13 cellular contexts compared by ENCODE assay signal in genomic region chr9:95138474-95138873, GRCh38.
DNase-seq lines count a peak whose midpoint lies in the region; ATAC-seq, FAIRE-seq and TF ChIP-seq lines count a peak whose summit lies in the region.
"Had no signal": no experiment of that assay in that cellular context is flagged by ENCODE, and none has a peak within 500 bp of the region (broad histone marks: within the 10 kb centered on the region; RNA-seq: fewer than 3 reads in every experiment).

No MANE protein-coding gene starts in this region.

- no peaks in the 10 kb centered on the region for H3K79me2 ChIP-seq in endothelial cell of umbilical vein (ENCODE audit: control insufficient read depth, insufficient read depth, low read length)

- H4K20me1 ChIP-seq in endothelial cell of umbilical vein (replicated peaks; ENCODE audit: control insufficient read depth, extremely low read depth, insufficient read depth, low read length), result no peaks in the 10 kb centered on the region

- dilution Hi-C loops in endothelial cell of umbilical vein (cut with MboI; ENCODE audit: extremely low pct_ligation_motif_present, low sequenced_read_pairs), result loop anchor here (25.0 kb wide), 1 partner anchor 476 kb away; no protein-coding TSS in a partner anchor

- H3K9me3 ChIP-seq in endothelial cell of umbilical vein (replicated peaks; ENCODE audit: control insufficient read depth, insufficient read depth, low read length), result no peaks in the 10 kb centered on the region
- H3K9me3 ChIP-seq in Peyer's patch, result no peaks in the 10 kb centered on the region

- no peak overlapping the region for H3K4me3 ChIP-seq in endothelial cell of umbilical vein (replicated peaks in 1 of 3; ENCODE audit: insufficient read depth in 1 of 3, low read depth in 1 of 3, low read length in 3 of 3)
- no peak overlapping the region for H3K4me3 ChIP-seq in Peyer's patch
- H3K4me3 ChIP-seq: coronary artery had no signal

- H3K9ac ChIP-seq in endothelial cell of umbilical vein (replicated peaks; ENCODE audit: extremely low read depth, insufficient read depth, low read length), result no peak overlapping the region

- intact Hi-C loops in Right ventricle myocardium inferior (cut with DNase I) (no loop called here), left cardiac atrium (cut with DNase I) (no loop called here), endothelial cell of umbilical vein (cut with micrococcal nuclease) (no loop called here)

- no peak for TF ChIP-seq POLR2A in endothelial cell of umbilical vein (IDR thresholded peaks at IDR 0.05; ENCODE audit: low read depth, low read length)
- TF ChIP-seq POLR2A in Peyer's patch (IDR thresholded peaks at IDR 0.05), result no peak

- DNase-seq in Right ventricle myocardium inferior (ENCODE audit: missing footprints) (peak; percentile 46), left cardiac atrium (no peak), NCI-H446 treated with DMSO at 0.1 percent for 48 hours (lab: John Stamatoyannopoulos, UW) (peak; percentile 48), endothelial cell of umbilical vein (ENCODE audit: low read depth, low spot score) (peak; percentile 9), KBM-7 (no peak), T-helper 9 cell (no peak), Peyer's patch (no peak)
- DNase-seq: activated CD8-positive, alpha-beta T cell treated with anti-CD3 and anti-CD28 coated beads for 36 hours; EL; stimulated activated CD4-positive, alpha-beta T cell treated with anti-CD3 and anti-CD28 coated beads, Interleukin-4, amount 100 ng/mL, for 24 hours; T-helper 2 cell had no signal

- no peaks in the 10 kb centered on the region for H3K9me1 ChIP-seq in endothelial cell of umbilical vein (replicated peaks; ENCODE audit: control insufficient read depth, extremely low read depth, insufficient read depth, low read length)

- POLR2A ChIA-PET in endothelial cell of umbilical vein (lab: Charles Lee), result no interaction called here

- H3K27me3 ChIP-seq in endothelial cell of umbilical vein (ENCODE audit: control insufficient read depth in 2 of 2, insufficient read depth in 2 of 2, low read length in 2 of 2), result no peaks in the 10 kb centered on the region
- H3K27me3 ChIP-seq in Peyer's patch, result no peaks in the 10 kb centered on the region

- ATAC-seq in Right ventricle myocardium inferior (no peak), left cardiac atrium (no peak), HG03521 (IDR thresholded peaks at IDR 0.05; ENCODE audit: unreplicated experiment) (no peak)
- ATAC-seq: activated CD8-positive, alpha-beta T cell treated with anti-CD3 and anti-CD28 coated beads for 36 hours had no signal

- CTCF ChIA-PET in endothelial cell of umbilical vein (lab: Charles Lee), result interaction anchor here (1.0 to 3.8 kb wide), 3 partner anchors 11 to 30 kb away, joined by 4 to 22 read pairs (median 7); no protein-coding TSS in a partner anchor

- BruUV-seq in endothelial cell of umbilical vein (replicated peaks; lab: Mats Ljungman, UMichigan), result no TSS peak

- H3K27ac ChIP-seq in endothelial cell of umbilical vein (ENCODE audit: insufficient read depth, low read depth, low read length) (no peak overlapping the region), Peyer's patch (no peak overlapping the region)
- H3K27ac ChIP-seq: coronary artery had no signal

- no peak overlapping the region for H3K4me2 ChIP-seq in endothelial cell of umbilical vein (ENCODE audit: insufficient read depth, low read length)

- in situ Hi-C loops in KBM-7 (cut with MboI; ENCODE audit: low pct_unique_long_range_greater_than_20kb, low sequenced_read_pairs), result loop anchor here (25.0 kb wide), 1 partner anchor 351 kb away; no protein-coding TSS in a partner anchor

- H3K36me3 ChIP-seq in endothelial cell of umbilical vein (ENCODE audit: control insufficient read depth in 2 of 2, extremely low read depth in 1 of 2, insufficient read depth in 2 of 2, low read length in 2 of 2) (no peaks in the 10 kb centered on the region), Peyer's patch (no peaks in the 10 kb centered on the region)

- TF ChIP-seq CTCF in endothelial cell of umbilical vein (IDR thresholded peaks at IDR 0.05; ENCODE audit: extremely low read depth in 1 of 2, insufficient read depth in 1 of 2, low read depth in 1 of 2, low read length in 2 of 2) (no peak), Peyer's patch (IDR thresholded peaks at IDR 0.05) (no peak)

- no peak overlapping the region for H2AFZ ChIP-seq in endothelial cell of umbilical vein (ENCODE audit: low read depth, low read length)

- FAIRE-seq in endothelial cell of umbilical vein (lab: Jason Lieb, UNC), result no peak

- no peaks in the 10 kb centered on the region for H3K4me1 ChIP-seq in endothelial cell of umbilical vein (ENCODE audit: control insufficient read depth, extremely low read depth, insufficient read depth, low read length)
- H3K4me1 ChIP-seq in Peyer's patch, result peaks cover 0 to 3% (median 0%) of the 10 kb centered on the region in 4 donors

TF ChIP-seq in endothelial cell of umbilical vein, 7 proteins besides CTCF, POLR2A, EP300 and RAD21:
- TF ChIP-seq FOS (IDR thresholded peaks at IDR 0.05; ENCODE audit: borderline replicate concordance, insufficient read depth, low read length) (no peak), MAX (IDR thresholded peaks at IDR 0.05; ENCODE audit: insufficient read depth, insufficient read length) (no peak), MYC (IDR thresholded peaks at IDR 0.05; ENCODE audit: low read depth, low read length) (no peak), GATA2 (IDR thresholded peaks at IDR 0.05; ENCODE audit: insufficient read depth, insufficient read length, low read depth, low read length) (no peak), JUN (IDR thresholded peaks at IDR 0.05; ENCODE audit: borderline replicate concordance, insufficient read depth, insufficient read length, low read depth) (no peak), POLR2AphosphoS5 (IDR thresholded peaks at IDR 0.05; ENCODE audit: insufficient read depth, low read depth, low read length) (no peak), EZH2 (IDR thresholded peaks at IDR 0.05; ENCODE audit: borderline replicate concordance, low read depth, low read length, severe bottlenecking) (no peak)
TF ChIP-seq in endothelial cell of umbilical vein: peak in this region for 0.

Comparison
In these comparisons a context has a peak if more than half of its experiments do, and no peak if none do; other contexts are left out.
1. DNase-seq: peak in Right ventricle myocardium inferior (single experiment), NCI-H446 treated with DMSO at 0.1 percent for 48 hours (single experiment) and endothelial cell of umbilical vein (single experiment); none in left cardiac atrium (single experiment), KBM-7 (single experiment), T-helper 9 cell (single experiment) and Peyer's patch (0 of 3).